In genomic region chr3:177359601-177360357, GRCh38 we compare ENCODE assay signal across 8 cellular contexts.
DNase-seq lines count a peak whose midpoint lies in the region; ATAC-seq, FAIRE-seq and TF ChIP-seq lines count a peak whose summit lies in the region.

No MANE protein-coding gene starts in this region.

- TF ChIP-seq CTCF in mesothelial cell of epicardium (IDR thresholded peaks at IDR 0.05; ENCODE audit: unreplicated experiment): no peak

- no peaks in the 10 kb centered on the region for H3K36me3 ChIP-seq in HUES48 (ENCODE audit: control insufficient read depth, insufficient read depth, low read length)
- H3K36me3 ChIP-seq in NT2/D1 (ENCODE audit: insufficient read depth, insufficient read length, low read length): no peaks in the 10 kb centered on the region

- peaks cover 73% of the 10 kb centered on the region for H3K4me1 Mint-ChIP-seq in mesothelial cell of epicardium

- no peaks in the 10 kb centered on the region for H3K27me3 Mint-ChIP-seq in mesothelial cell of epicardium (ENCODE audit: low read depth)

- no peaks in the 10 kb centered on the region for H3K9me3 Mint-ChIP-seq in mesothelial cell of epicardium

- H3K9ac ChIP-seq in HUES48 (ENCODE audit: low read depth, low read length) (peak overlapping the region; percentile 65), NT2/D1 (ENCODE audit: insufficient read length, low read depth) (peak overlapping the region; percentile 81)

- H3K36me3 Mint-ChIP-seq in mesothelial cell of epicardium: no peaks in the 10 kb centered on the region

- H3K9me3 ChIP-seq in HUES48 (ENCODE audit: control insufficient read depth, insufficient read depth, low read length) (no peaks in the 10 kb centered on the region), NT2/D1 (ENCODE audit: insufficient read depth, low read length) (no peaks in the 10 kb centered on the region)

- peak; percentile 66 for ATAC-seq in GM21423 (IDR thresholded peaks at IDR 0.05; ENCODE audit: unreplicated experiment)

- peak overlapping the region; percentile 60 for H3K4me3 Mint-ChIP-seq in mesothelial cell of epicardium

- H3K27ac Mint-ChIP-seq in mesothelial cell of epicardium: peak overlapping the region; percentile 89

- H3K27ac ChIP-seq in HUES48 (ENCODE audit: low read depth, low read length): peak overlapping the region; percentile 96

- in situ Hi-C loops in Caki2 (cut with HindIII; ENCODE audit: low pct_unique_long_range_greater_than_20kb, low sequenced_read_pairs): loop anchor here (25.0 kb wide), 1 partner anchor 128 kb away; no protein-coding TSS in a partner anchor

- DNase-seq in Caki2 (ENCODE audit: low read depth) (peak; percentile 98), NT2/D1 (ENCODE audit: low read depth, low spot score) (peak; percentile 95), mesothelial cell of epicardium (ENCODE audit: low spot score in 2 of 2, unreplicated experiment in 2 of 2) (peak; percentile 90 to 98)
- DNase-seq in activated CD8-positive, alpha-beta memory T cell treated with anti-CD3 and anti-CD28 coated beads, Interleukin-2, amount 50 U/mL, for 4 hours: peak; percentile 96
- DNase-seq in stimulated activated CD8-positive, alpha-beta memory T cell treated with anti-CD3 and anti-CD28 coated beads, Interleukin-15, amount 100 ng/mL, for 4 hours (ENCODE audit: low read depth in 2 of 2): peak; percentile 90

- H3K27me3 ChIP-seq in HUES48 (ENCODE audit: control insufficient read depth, insufficient read depth, low read length): peaks cover 6% of the 10 kb centered on the region; the same call in 1 of the 2 replicates
- H3K27me3 ChIP-seq in NT2/D1 (ENCODE audit: insufficient read depth, insufficient read length): no peaks in the 10 kb centered on the region

- FAIRE-seq in endometrium (lab: Jason Lieb, UNC): peak; percentile 15

- H3K4me1 ChIP-seq in HUES48 (ENCODE audit: control insufficient read depth, insufficient read depth, low read length) (peaks cover 41% of the 10 kb centered on the region), NT2/D1 (ENCODE audit: insufficient read depth, insufficient read length) (peaks cover 3% of the 10 kb centered on the region)

- H3K4me3 ChIP-seq in HUES48 (ENCODE audit: low read depth, low read length): peak overlapping the region; percentile 52
- H3K4me3 ChIP-seq in NT2/D1 (ENCODE audit: insufficient read length, low read depth): peak overlapping the region; percentile 44

Comparison
In these comparisons a context has a peak if more than half of its experiments do, and no peak if none do; other contexts are left out.
1. Peak in every context shown above with its lines: DNase-seq, ATAC-seq, H3K4me3 ChIP-seq and H3K27ac ChIP-seq.